Comparison of ENCODE assay signal across 8 cellular contexts in the genomic region with DNA sequence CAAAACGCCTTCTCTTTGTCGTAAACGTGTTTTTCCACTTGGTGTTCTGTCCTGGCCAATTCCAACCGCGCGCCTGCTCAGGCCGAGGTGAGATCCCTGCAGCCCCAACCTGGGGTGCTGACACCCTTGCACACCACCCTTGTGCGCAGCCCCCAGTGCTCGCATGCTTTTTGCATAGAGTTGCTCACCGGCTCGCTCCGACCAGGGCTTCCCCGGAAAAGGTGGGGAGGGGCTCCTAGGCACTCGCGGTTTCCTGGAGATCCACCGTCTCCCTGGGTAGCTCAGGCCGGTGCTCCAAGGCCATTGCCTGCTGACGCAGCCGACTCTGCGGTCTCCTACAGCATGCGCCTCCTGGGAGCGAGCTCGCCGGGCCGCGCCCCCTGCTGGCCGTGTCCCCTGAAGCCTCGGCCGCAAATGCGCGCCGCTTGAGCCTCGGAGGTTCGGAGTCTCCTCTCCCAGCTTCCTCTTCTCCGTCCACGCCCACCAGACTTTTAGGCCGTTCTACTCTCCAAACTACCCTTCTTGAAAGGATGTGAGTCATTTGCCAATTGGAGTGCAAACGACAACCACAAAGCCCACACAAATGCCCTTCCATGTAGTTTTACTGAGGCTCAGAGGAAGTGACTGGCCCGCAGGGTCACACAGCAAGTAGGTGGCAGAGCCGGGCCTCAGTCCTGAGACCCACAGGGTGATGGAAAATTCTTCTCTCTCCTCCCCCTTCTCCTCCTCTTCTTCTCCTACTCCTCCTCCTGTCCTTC. TPM values are rescaled to one million over a fixed set of nuclear protein-coding genes. Genes with fewer than 3 reads are reported as not detected.
DNase-seq lines count a peak whose midpoint lies in the region; ATAC-seq and TF ChIP-seq lines count a peak whose summit lies in the region.

No MANE protein-coding gene starts in this region.

- TF ChIP-seq POLR2A in vagina (IDR thresholded peaks at IDR 0.05), result no peak

- H3K4me3 ChIP-seq in ascending aorta (peak overlapping the region; percentile 19 to 64), vagina (peak overlapping the region; percentile 31 to 40)

- H3K27me3 ChIP-seq in ascending aorta (no peaks in the 10 kb centered on the region), vagina (no peaks in the 10 kb centered on the region)

- H3K9me3 ChIP-seq in ascending aorta (no peaks in the 10 kb centered on the region), vagina (no peaks in the 10 kb centered on the region)

- DNase-seq in NCI-H1105 (lab: John Stamatoyannopoulos, UW) (peak; percentile 26), T-helper 2 cell (peak; percentile 69 to 98 (median 83)), ascending aorta (ENCODE audit: low spot score in 2 of 2) (peak; percentile 75 to 96), hepatic stellate cell (ENCODE audit: low spot score) (peak; percentile 94), putamen (ENCODE audit: low spot score) (peak; percentile 76), vagina (ENCODE audit: extremely low spot score in 2 of 2) (no peak)

- H3K4me1 ChIP-seq in ascending aorta (peaks cover 3 to 4% of the 10 kb centered on the region in 2 donors), vagina (peaks cover 8% of the 10 kb centered on the region)

- H3K27ac ChIP-seq in ascending aorta (peak overlapping the region; percentile 47 to 79), vagina (peak overlapping the region; percentile 76)

- TF ChIP-seq CTCF in GM12874 (IDR thresholded peaks at IDR 0.05; ENCODE audit: insufficient read depth, low read depth, low read length) (peak; percentile 97), ascending aorta (IDR thresholded peaks at IDR 0.05) (peak; percentile 86 to 92 (median 89)), vagina (IDR thresholded peaks at IDR 0.05) (peak; percentile 62 to 93 (median 84))

- ATAC-seq in HG02642 (IDR thresholded peaks at IDR 0.05; ENCODE audit: poor library complexity, unreplicated experiment), result peak; percentile 86

- H3K36me3 ChIP-seq in ascending aorta, result no peaks in the 10 kb centered on the region
- no peaks in the 10 kb centered on the region for H3K36me3 ChIP-seq in vagina

- intact Hi-C loops in ascending aorta (cut with DNase I) (no loop called here), vagina (cut with DNase I) (loop anchor here (10.0 kb wide), 1 partner anchor 468 kb away; no protein-coding TSS in a partner anchor)

RNA-seq across cellular contexts. Expression of a gene that starts 7.2 kb away (rescaled TPM):
- total RNA-seq in ascending aorta (2.8 TPM), vagina (14.0 TPM)

RNA-seq across cellular contexts. Expression of a gene that starts 28.9 kb away (rescaled TPM):
- total RNA-seq in ascending aorta (not detected), vagina (not detected)

RNA-seq across cellular contexts. Expression of a gene that starts 42.3 kb away (rescaled TPM):
- total RNA-seq in ascending aorta, result 8.6 TPM
- 30.0 TPM for total RNA-seq in vagina

RNA-seq across cellular contexts. Expression of a gene that starts 45.6 kb away (rescaled TPM):
- not detected for total RNA-seq in ascending aorta
- 0.25 TPM for total RNA-seq in vagina

RNA-seq across cellular contexts. Expression of a gene that starts 52.2 kb away (rescaled TPM):
- 54.2 TPM for total RNA-seq in ascending aorta
- total RNA-seq in vagina, result 49.1 TPM

Comparison
In these comparisons a context has a peak if more than half of its experiments do, and no peak if none do; other contexts are left out.
1. DNase-seq: peak in NCI-H1105 (single experiment), T-helper 2 cell (5 of 5), ascending aorta (2 of 2), hepatic stellate cell (single experiment) and putamen (single experiment); none in vagina (0 of 2).
2. Peak in every context shown above with its lines, with median percentiles within 50 percentile points of each other: CTCF ChIP-seq.